In the genomic region with DNA sequence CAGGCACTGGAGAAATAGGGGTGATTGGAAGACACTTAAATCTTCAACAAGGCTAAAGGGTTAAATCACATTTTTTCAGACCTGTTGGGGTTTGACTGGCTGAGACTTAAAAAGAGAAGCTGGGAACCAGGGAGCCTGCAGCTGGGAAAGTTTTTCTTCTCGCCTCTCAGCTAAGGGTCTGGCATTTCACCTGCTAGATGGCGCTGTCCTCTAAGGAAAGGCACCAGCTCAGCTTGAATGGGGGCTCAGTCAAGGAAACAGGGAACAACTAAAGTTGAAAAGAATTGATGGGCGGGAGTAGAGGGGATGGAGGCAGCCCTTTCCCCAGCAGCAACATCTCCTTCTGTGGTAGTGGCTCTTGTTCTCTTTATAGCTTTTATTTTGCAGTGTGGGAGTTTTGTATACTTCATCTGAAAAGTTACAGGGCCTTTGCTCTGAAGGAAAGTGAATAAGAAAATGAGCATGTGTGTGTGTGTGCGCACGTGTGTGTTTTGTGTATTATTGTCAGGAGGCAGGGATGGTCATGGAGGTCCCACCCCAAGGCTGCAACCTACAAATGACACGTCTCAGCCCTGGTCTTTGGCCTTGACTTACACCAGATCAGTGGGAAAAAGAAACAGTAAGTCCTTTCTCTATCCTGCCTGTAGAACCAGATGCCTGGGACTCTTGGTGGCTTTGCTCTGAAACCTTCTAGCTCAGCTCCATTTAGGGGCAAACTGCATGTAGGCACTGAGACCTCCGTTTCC, we compare ENCODE assay signal across 8 cellular contexts.
DNase-seq lines count a peak whose midpoint lies in the region; ATAC-seq and TF ChIP-seq lines count a peak whose summit lies in the region.

No MANE protein-coding gene starts in this region.

- no peak overlapping the region for H3K9ac ChIP-seq in SK-N-MC (ENCODE audit: insufficient read length)

- H3K36me3 ChIP-seq in SK-N-MC (ENCODE audit: insufficient read depth, low read length) (no peaks in the 10 kb centered on the region), right atrium auricular region (no peaks in the 10 kb centered on the region)

- no peaks in the 10 kb centered on the region for H3K27me3 ChIP-seq in right atrium auricular region

- H3K27ac ChIP-seq in SK-N-MC: no peak overlapping the region
- peak overlapping the region in 1 of 2 donors; percentile 25 for H3K27ac ChIP-seq in right atrium auricular region

- ATAC-seq in GM19452 (IDR thresholded peaks at IDR 0.05; ENCODE audit: unreplicated experiment): no peak

- H3K9me3 ChIP-seq in SK-N-MC (ENCODE audit: low read depth, low read length) (no peaks in the 10 kb centered on the region), right atrium auricular region (no peaks in the 10 kb centered on the region)

- H3K4me3 ChIP-seq in SK-N-MC: no peak overlapping the region
- no peak overlapping the region for H3K4me3 ChIP-seq in right atrium auricular region
- no peak overlapping the region for H3K4me3 ChIP-seq in retinal pigment epithelial cell (ENCODE audit: low read length)

- peak; percentile 18 to 60 (median 35) for DNase-seq in stimulated activated naive CD4-positive, alpha-beta T cell (lab: John Stamatoyannopoulos, UW)
- no peak for DNase-seq in stimulated activated naive CD4-positive, alpha-beta T cell treated with Interleukin-2 at 50 U/mL for 16 hours (lab: John Stamatoyannopoulos, UW)
- DNase-seq in Kasumi-1 (lab: John Stamatoyannopoulos, UW): peak; percentile 41 to 46
- DNase-seq in SK-N-MC (ENCODE audit: low read depth, low spot score): peak; percentile 47
- DNase-seq in amniotic stem cell (lab: John Stamatoyannopoulos, UW): peak; percentile 18
- DNase-seq in right atrium auricular region (ENCODE audit: low spot score): peak; percentile 84
- DNase-seq in retinal pigment epithelial cell (ENCODE audit: low read depth): no peak

- TF ChIP-seq CTCF in right atrium auricular region (IDR thresholded peaks at IDR 0.05) (peak; percentile 62 to 79), retinal pigment epithelial cell (conservative IDR thresholded peaks at IDR 0.05; ENCODE audit: low read depth, low read length) (peak; percentile 89)

- peaks cover 0 to 14% of the 10 kb centered on the region in 2 donors for H3K4me1 ChIP-seq in right atrium auricular region

Comparison
In these comparisons a context has a peak if more than half of its experiments do, and no peak if none do; other contexts are left out.
1. DNase-seq: peak in stimulated activated naive CD4-positive, alpha-beta T cell (6 of 6), Kasumi-1 (2 of 2), SK-N-MC (single experiment), amniotic stem cell (single experiment) and right atrium auricular region (single experiment); none in stimulated activated naive CD4-positive, alpha-beta T cell treated with Interleukin-2 at 50 U/mL for 16 hours (single experiment) and retinal pigment epithelial cell (single experiment).